Comparison of ENCODE assay signal across 14 cellular contexts in genomic region chr9:94445846-94446245, GRCh38.
"Had no signal": no experiment of that assay in that cellular context is flagged by ENCODE, and none has a peak within 500 bp of the region (broad histone marks: within the 10 kb centered on the region; RNA-seq: fewer than 3 reads in every experiment).

No MANE protein-coding gene starts in this region.

- DNase-seq: activated CD4-positive, alpha-beta T cell treated with anti-CD3 and anti-CD28 coated beads for 36 hours; activated CD4-positive, alpha-beta T cell treated with anti-CD3 and anti-CD28 coated beads, Interleukin-2, amount 50 U/mL, for 48 hours; amniotic stem cell; body of pancreas; caudate nucleus; heart left ventricle; mesenchymal stem cell; naive thymus-derived CD4-positive, alpha-beta T cell; occipital lobe; right cardiac atrium; stimulated activated CD4-positive, alpha-beta T cell treated with anti-CD3 and anti-CD28 coated beads, Interleukin-2, amount 100 ng/mL, for 24 hours; stimulated activated naive CD4-positive, alpha-beta T cell treated with Interleukin-2 at 50 U/mL for 16 hours had no signal

- H3K27me3 ChIP-seq: body of pancreas, heart left ventricle, tibial nerve had no signal

- H3K27ac ChIP-seq: body of pancreas, coronary artery, heart left ventricle, tibial nerve had no signal

- H3K4me3 ChIP-seq: body of pancreas, coronary artery, heart left ventricle, tibial nerve had no signal

- ATAC-seq: activated CD4-positive, alpha-beta T cell treated with anti-CD3 and anti-CD28 coated beads for 36 hours; body of pancreas; heart left ventricle; naive thymus-derived CD4-positive, alpha-beta T cell; right cardiac atrium had no signal

- H3K9me3 ChIP-seq: body of pancreas, heart left ventricle, tibial nerve had no signal

- H3K4me1 ChIP-seq: tibial nerve had no signal
